8 cellular contexts compared by ENCODE assay signal in the genomic region with DNA sequence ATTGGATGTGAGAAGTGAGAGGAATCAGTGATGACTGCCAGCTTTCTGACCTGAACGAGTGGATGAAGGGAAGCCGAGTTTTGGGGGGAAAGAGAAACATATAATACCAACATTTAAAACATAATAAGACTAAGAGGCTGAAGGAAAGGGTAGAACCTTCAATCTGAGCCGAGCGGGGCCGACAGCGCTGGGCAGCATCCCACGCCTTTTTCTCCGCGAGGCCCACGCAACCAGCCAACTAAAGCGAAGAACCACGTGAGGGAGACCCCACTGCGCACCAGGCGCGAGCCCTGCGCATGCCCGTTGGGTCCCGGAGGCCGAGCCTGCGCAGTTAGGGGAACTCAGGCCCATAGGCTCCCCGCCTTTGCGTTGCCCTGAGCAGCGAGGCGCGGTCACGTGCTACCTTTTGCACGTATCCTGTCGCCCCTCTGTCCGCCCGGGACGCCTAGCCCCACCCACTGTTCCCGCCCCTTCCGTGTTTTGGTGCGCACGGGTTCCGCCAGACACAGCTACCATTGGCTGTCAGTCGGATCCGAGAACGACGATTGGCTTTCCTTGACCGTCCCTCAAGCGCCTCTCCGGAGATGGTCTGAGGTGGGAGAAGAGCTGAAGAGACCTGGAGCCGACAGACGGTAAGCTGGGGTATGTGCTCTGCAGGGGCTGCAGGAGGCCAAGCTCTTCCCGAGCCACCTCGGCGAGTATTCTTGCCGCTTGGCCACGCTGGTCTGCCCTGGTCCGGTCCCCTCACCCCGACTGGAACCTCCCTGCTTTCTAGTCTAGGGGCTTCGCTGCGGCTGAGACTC. TPM values are rescaled to one million over a fixed set of nuclear protein-coding genes. Genes with fewer than 3 reads are reported as not detected.
DNase-seq lines count a peak whose midpoint lies in the region; ATAC-seq lines count a peak whose summit lies in the region.

A gene with protein sequence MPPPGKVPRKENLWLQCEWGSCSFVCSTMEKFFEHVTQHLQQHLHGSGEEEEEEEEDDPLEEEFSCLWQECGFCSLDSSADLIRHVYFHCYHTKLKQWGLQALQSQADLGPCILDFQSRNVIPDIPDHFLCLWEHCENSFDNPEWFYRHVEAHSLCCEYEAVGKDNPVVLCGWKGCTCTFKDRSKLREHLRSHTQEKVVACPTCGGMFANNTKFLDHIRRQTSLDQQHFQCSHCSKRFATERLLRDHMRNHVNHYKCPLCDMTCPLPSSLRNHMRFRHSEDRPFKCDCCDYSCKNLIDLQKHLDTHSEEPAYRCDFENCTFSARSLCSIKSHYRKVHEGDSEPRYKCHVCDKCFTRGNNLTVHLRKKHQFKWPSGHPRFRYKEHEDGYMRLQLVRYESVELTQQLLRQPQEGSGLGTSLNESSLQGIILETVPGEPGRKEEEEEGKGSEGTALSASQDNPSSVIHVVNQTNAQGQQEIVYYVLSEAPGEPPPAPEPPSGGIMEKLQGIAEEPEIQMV (plus strand): TSS at position 573 of the 803 bp plus-strand sequence. CDS start 5,365 bp downstream, outside the sequence.

- H3K27ac ChIP-seq in effector memory CD4-positive, alpha-beta T cell (ENCODE audit: insufficient read depth, low read length, poor library complexity, severe bottlenecking) = peak within 1 kb of the TSS; percentile 76

- ATAC-seq in GM21360 (IDR thresholded peaks at IDR 0.05; ENCODE audit: unreplicated experiment) = peak; percentile 98

- peaks cover 17% of the 10 kb centered on the region for H3K4me1 ChIP-seq in effector memory CD4-positive, alpha-beta T cell (ENCODE audit: control insufficient read depth, insufficient read depth, low read length, poor library complexity, severe bottlenecking)

- no peaks in the 10 kb centered on the region for H3K27me3 ChIP-seq in effector memory CD4-positive, alpha-beta T cell (replicated peaks; ENCODE audit: control insufficient read depth, insufficient read depth, low read length, poor library complexity, severe bottlenecking)

- no peaks in the 10 kb centered on the region for H3K9me3 ChIP-seq in effector memory CD4-positive, alpha-beta T cell (ENCODE audit: control insufficient read depth, low read length)

- H3K4me3 ChIP-seq in effector memory CD4-positive, alpha-beta T cell (ENCODE audit: insufficient read depth, low read depth, low read length, poor library complexity, severe bottlenecking) = peak within 1 kb of the TSS; percentile 81

- DNase-seq in COLO668 (lab: John Stamatoyannopoulos, UW; ENCODE audit: unreplicated experiment) = peak; percentile 99
- DNase-seq in HT1080 (ENCODE audit: low read depth) = peak; percentile 99
- DNase-seq in NOMO-1 treated with DMSO at 0.1 percent for 48 hours (lab: John Stamatoyannopoulos, UW; ENCODE audit: unreplicated experiment) = peak; percentile 99
- peak; percentile 99 to 100 for DNase-seq in activated CD8-positive, alpha-beta memory T cell treated with anti-CD3 and anti-CD28 coated beads for 4 hours (ENCODE audit: low read depth in 2 of 2)
- peak; percentile 99 to 100 (median 100) for DNase-seq in effector memory CD4-positive, alpha-beta T cell
- DNase-seq in lung microvascular endothelial cell (ENCODE audit: low read depth in 2 of 2) = peak; percentile 99
- DNase-seq in stimulated activated CD4-positive, alpha-beta T cell treated with anti-CD3 and anti-CD28 coated beads, TNF-alpha, amount 100 ng/mL, for 48 hours (ENCODE audit: low read depth in 3 of 3) = peak; percentile 99 to 100 (median 100)

- peaks cover 11% of the 10 kb centered on the region for H3K36me3 ChIP-seq in effector memory CD4-positive, alpha-beta T cell (ENCODE audit: control insufficient read depth, insufficient read depth, low read length)

RNA-seq across cellular contexts. Expression of the gene that starts here (rescaled TPM):
- 17.9 and 18.2 TPM in 2 replicates for total RNA-seq in HT1080 (2014; rRNA removed; shearing (Covaris generic))
- 9.3 and 10.1 TPM in 2 replicates for polyA plus RNA-seq in HT1080 (2015; cell fraction: cytosol; rRNA removed)
- polyA plus RNA-seq in HT1080 (2015; cell fraction: nucleus; rRNA removed) = 44.6 and 47.3 TPM in 2 replicates
- 9.4 and 11.7 TPM in 2 replicates for total RNA-seq in lung microvascular endothelial cell

Comparison
In these comparisons a context has a peak if more than half of its experiments do, and no peak if none do; other contexts are left out.
1. Peak in every context shown above with its lines: DNase-seq, ATAC-seq, H3K4me3 ChIP-seq and H3K27ac ChIP-seq.